21 cellular contexts compared by ENCODE assay signal in genomic region chr5:65718576-65719310, GRCh38. TPM values are rescaled to one million over a fixed set of nuclear protein-coding genes. Genes with fewer than 3 reads are reported as not detected.
A peak's percentile ranks its signal among the peaks of the same experiment; 100 is the strongest.
DNase-seq lines count a peak whose midpoint lies in the region; ATAC-seq and TF ChIP-seq lines count a peak whose summit lies in the region.
"Had no signal": no experiment of that assay in that cellular context is flagged by ENCODE, and none has a peak within 500 bp of the region (broad histone marks: within the 10 kb centered on the region; RNA-seq: fewer than 3 reads in every experiment).

No MANE protein-coding gene starts in this region.

- no peaks in the 10 kb centered on the region for H3K27me3 Mint-ChIP-seq in activated naive CD4-positive, alpha-beta T cell treated with anti-CD3 and anti-CD28 coated beads, Interleukin-2, amount 50 U/mL, for 24 hours
- H3K27me3 Mint-ChIP-seq in activated CD4-positive, alpha-beta memory T cell treated with anti-CD3 and anti-CD28 coated beads for 36 hours, result no peaks in the 10 kb centered on the region
- no peaks in the 10 kb centered on the region for H3K27me3 Mint-ChIP-seq in central memory CD8-positive, alpha-beta T cell

- TF ChIP-seq CTCF in vagina (IDR thresholded peaks at IDR 0.05), result no peak

- DNase-seq in activated naive CD4-positive, alpha-beta T cell treated with anti-CD3 and anti-CD28 coated beads, Interleukin-2, amount 50 U/mL, for 16 hours, result no peak
- DNase-seq in activated CD4-positive, alpha-beta memory T cell treated with anti-CD3 and anti-CD28 coated beads for 36 hours, result no peak
- no peak for DNase-seq in central memory CD8-positive, alpha-beta T cell (ENCODE audit: low spot score in 2 of 2)
- no peak for DNase-seq in vagina (ENCODE audit: extremely low spot score in 2 of 2)
- DNase-seq: activated CD8-positive, alpha-beta memory T cell treated with anti-CD3 and anti-CD28 coated beads, Interleukin-2, amount 50 U/mL, for 4 hours; DMS53; esophagus squamous epithelium; gastrocnemius medialis; GF-D8; HCEC 1CT; hypothalamus; left ventricle myocardium inferior; MM.1S; NCI-H1436 treated with DMSO at 0.1 percent for 48 hours; NCI-H2171; NCI-H524 treated with DMSO at 0.1 percent for 48 hours; testis had no signal

- peaks cover 4% of the 10 kb centered on the region for H3K4me1 ChIP-seq in thymus (ENCODE audit: control insufficient read depth, insufficient read depth, low read length)
- peaks cover 14% of the 10 kb centered on the region for H3K4me1 ChIP-seq in vagina
- H3K4me1 ChIP-seq: testis had no signal

- H3K27ac Mint-ChIP-seq in activated naive CD4-positive, alpha-beta T cell treated with anti-CD3 and anti-CD28 coated beads, Interleukin-2, amount 50 U/mL, for 24 hours, result peak overlapping the region; percentile 88
- H3K27ac Mint-ChIP-seq in activated CD4-positive, alpha-beta memory T cell treated with anti-CD3 and anti-CD28 coated beads for 36 hours, result peak overlapping the region; percentile 91
- H3K27ac Mint-ChIP-seq in central memory CD8-positive, alpha-beta T cell (ENCODE audit: low read depth), result peak overlapping the region; percentile 91

- H3K36me3 ChIP-seq in thymus (ENCODE audit: control insufficient read depth, insufficient read depth) (no peaks in the 10 kb centered on the region), vagina (no peaks in the 10 kb centered on the region)
- H3K36me3 ChIP-seq: gastrocnemius medialis had no signal

- H3K9me3 ChIP-seq in thymus (ENCODE audit: control insufficient read depth) (no peaks in the 10 kb centered on the region), vagina (no peaks in the 10 kb centered on the region)
- H3K9me3 ChIP-seq: esophagus squamous epithelium, gastrocnemius medialis, left ventricle myocardium inferior, testis had no signal

- H3K27ac ChIP-seq in thymus (ENCODE audit: low read depth) (peak overlapping the region; percentile 68), vagina (no peak overlapping the region)
- H3K27ac ChIP-seq: esophagus squamous epithelium, gastrocnemius medialis, left ventricle myocardium inferior, testis had no signal

- intact Hi-C loops in activated CD4-positive, alpha-beta memory T cell treated with anti-CD3 and anti-CD28 coated beads for 36 hours (cut with micrococcal nuclease), result no loop called here
- intact Hi-C loops in vagina (cut with DNase I), result no loop called here

- H3K4me3 ChIP-seq in thymus (ENCODE audit: low read length) (no peak overlapping the region), vagina (no peak overlapping the region)
- H3K4me3 ChIP-seq: esophagus squamous epithelium, gastrocnemius medialis, left ventricle myocardium inferior, testis had no signal

- H3K4me3 Mint-ChIP-seq in activated naive CD4-positive, alpha-beta T cell treated with anti-CD3 and anti-CD28 coated beads, Interleukin-2, amount 50 U/mL, for 24 hours, result peak overlapping the region; percentile 96
- peak overlapping the region; percentile 57 for H3K4me3 Mint-ChIP-seq in activated CD4-positive, alpha-beta memory T cell treated with anti-CD3 and anti-CD28 coated beads for 36 hours
- H3K4me3 Mint-ChIP-seq in central memory CD8-positive, alpha-beta T cell, result peak overlapping the region; percentile 91

- H3K27me3 ChIP-seq in thymus (ENCODE audit: control insufficient read depth, insufficient read depth) (no peaks in the 10 kb centered on the region), vagina (no peaks in the 10 kb centered on the region)
- H3K27me3 ChIP-seq: esophagus squamous epithelium, gastrocnemius medialis, testis had no signal

- ATAC-seq in central memory CD8-positive, alpha-beta T cell (replicated peaks; ENCODE audit: extremely low read depth, poor library complexity, severe bottlenecking), result no peak
- no peak for ATAC-seq in HG02571 (IDR thresholded peaks at IDR 0.05; ENCODE audit: unreplicated experiment)
- ATAC-seq: activated CD4-positive, CD25-positive, alpha-beta regulatory T cell treated with anti-CD3 and anti-CD28 coated beads, Interleukin-2, amount 50 U/mL, for 24 hours; gastrocnemius medialis had no signal

- H3K36me3 Mint-ChIP-seq in activated naive CD4-positive, alpha-beta T cell treated with anti-CD3 and anti-CD28 coated beads, Interleukin-2, amount 50 U/mL, for 24 hours, result peaks cover 7% of the 10 kb centered on the region
- peaks cover 3% of the 10 kb centered on the region for H3K36me3 Mint-ChIP-seq in activated CD4-positive, alpha-beta memory T cell treated with anti-CD3 and anti-CD28 coated beads for 36 hours
- peaks cover 11% of the 10 kb centered on the region for H3K36me3 Mint-ChIP-seq in central memory CD8-positive, alpha-beta T cell (ENCODE audit: insufficient read depth)

- POLR2A ChIA-PET in activated CD4-positive, alpha-beta memory T cell treated with anti-CD3 and anti-CD28 coated beads for 36 hours (lab: Charles Lee), result no interaction called here

- H3K9me3 Mint-ChIP-seq in activated naive CD4-positive, alpha-beta T cell treated with anti-CD3 and anti-CD28 coated beads, Interleukin-2, amount 50 U/mL, for 24 hours, result no peaks in the 10 kb centered on the region
- no peaks in the 10 kb centered on the region for H3K9me3 Mint-ChIP-seq in activated CD4-positive, alpha-beta memory T cell treated with anti-CD3 and anti-CD28 coated beads for 36 hours
- no peaks in the 10 kb centered on the region for H3K9me3 Mint-ChIP-seq in central memory CD8-positive, alpha-beta T cell

- CTCF ChIA-PET in activated CD4-positive, alpha-beta memory T cell treated with anti-CD3 and anti-CD28 coated beads for 36 hours (lab: Charles Lee), result no interaction called here

- H3K4me1 Mint-ChIP-seq in activated naive CD4-positive, alpha-beta T cell treated with anti-CD3 and anti-CD28 coated beads, Interleukin-2, amount 50 U/mL, for 24 hours, result peaks cover 26% of the 10 kb centered on the region
- peaks cover 30% of the 10 kb centered on the region for H3K4me1 Mint-ChIP-seq in activated CD4-positive, alpha-beta memory T cell treated with anti-CD3 and anti-CD28 coated beads for 36 hours (ENCODE audit: low read depth)
- H3K4me1 Mint-ChIP-seq in central memory CD8-positive, alpha-beta T cell, result peaks cover 25% of the 10 kb centered on the region

- no peak for TF ChIP-seq POLR2A in vagina (IDR thresholded peaks at IDR 0.05)

RNA-seq across cellular contexts. Expression of gene SGTB, which starts 3.2 kb away (rescaled TPM):
- total RNA-seq in activated CD4-positive, alpha-beta memory T cell treated with anti-CD3 and anti-CD28 coated beads for 36 hours, result 10 to 100 TPM; 16.5 to 16.7 TPM
- 6.7 TPM for polyA plus RNA-seq in thymus
- 6.4 TPM for total RNA-seq in vagina

RNA-seq across cellular contexts. Expression of gene NLN, which starts 3.3 kb away (rescaled TPM):
- 10 to 100 TPM; 22.7 to 23.7 TPM for total RNA-seq in activated CD4-positive, alpha-beta memory T cell treated with anti-CD3 and anti-CD28 coated beads for 36 hours
- 2.5 TPM for polyA plus RNA-seq in thymus
- 6.6 TPM for total RNA-seq in vagina
